Comparison of ENCODE assay signal across 7 cellular contexts in genomic region chr1:180252638-180253536, GRCh38. TPM values are rescaled to one million over a fixed set of nuclear protein-coding genes. Genes with fewer than 3 reads are reported as not detected.
DNase-seq lines count a peak whose midpoint lies in the region; ATAC-seq, FAIRE-seq and TF ChIP-seq lines count a peak whose summit lies in the region.

No MANE protein-coding gene starts in this region.

- H3K4me3 ChIP-seq in mesenchymal stem cell (ENCODE audit: insufficient read depth in 1 of 2, low read depth in 1 of 2, low read length in 2 of 2): no peak overlapping the region

- H3K27ac ChIP-seq in mesenchymal stem cell (ENCODE audit: low read length, poor library complexity, severe bottlenecking): no peak overlapping the region

- TF ChIP-seq POLR2A in GM12892 (IDR thresholded peaks at IDR 0.05; ENCODE audit: low read depth, low read length): no peak

- no peak overlapping the region for H2AFZ ChIP-seq in mesenchymal stem cell (ENCODE audit: low read depth, low read length)

- H3K18ac ChIP-seq in mesenchymal stem cell (ENCODE audit: low read depth in 1 of 2, low read length in 2 of 2): no peak overlapping the region

- H3K14ac ChIP-seq in mesenchymal stem cell (ENCODE audit: low read length in 2 of 2): no peak overlapping the region

- H2BK5ac ChIP-seq in mesenchymal stem cell (ENCODE audit: low read depth, low read length, poor library complexity, severe bottlenecking): no peak overlapping the region

- H4K91ac ChIP-seq in mesenchymal stem cell (ENCODE audit: low read length): no peak overlapping the region

- no peaks in the 10 kb centered on the region for H3K36me3 ChIP-seq in mesenchymal stem cell (ENCODE audit: control insufficient read depth in 1 of 2, insufficient read depth in 2 of 2, low read depth in 1 of 2, low read length in 2 of 2)

- peaks cover 0 to 90% of the 10 kb centered on the region in 2 experiments for H3K27me3 ChIP-seq in mesenchymal stem cell (ENCODE audit: control insufficient read depth in 1 of 2, insufficient read depth in 1 of 2, low read length in 2 of 2)

- no peak overlapping the region for H2BK120ac ChIP-seq in mesenchymal stem cell (ENCODE audit: low read depth, low read length)

- H3K23ac ChIP-seq in mesenchymal stem cell (ENCODE audit: low read length in 2 of 2): no peak overlapping the region

- H3K79me1 ChIP-seq in mesenchymal stem cell (replicated peaks; ENCODE audit: low read length, poor library complexity, severe bottlenecking): no peaks in the 10 kb centered on the region

- DNase-seq in GM12892 (ENCODE audit: insufficient read length) (peak; percentile 63), NCI-H510A (lab: John Stamatoyannopoulos, UW) (peak; percentile 21), dermis blood vessel endothelial cell (peak; percentile 84), mesenchymal stem cell (peak; percentile 61)
- peak; percentile 47 to 61 for DNase-seq in activated CD4-positive, alpha-beta T cell treated with anti-CD3 and anti-CD28 coated beads for 4 hours
- peak; percentile 34 to 55 for DNase-seq in stimulated activated CD8-positive, alpha-beta memory T cell treated with anti-CD3 and anti-CD28 coated beads, Interleukin-7, amount 100 ng/mL, for 48 hours (ENCODE audit: extremely low read depth in 1 of 2, low read depth in 1 of 2)

- no peak overlapping the region for H2BK15ac ChIP-seq in mesenchymal stem cell (ENCODE audit: low read depth, poor library complexity, severe bottlenecking)

- H2AK5ac ChIP-seq in mesenchymal stem cell (ENCODE audit: low read length, severe bottlenecking): no peak overlapping the region

- FAIRE-seq in GM12892 (lab: Jason Lieb, UNC): peak; percentile 87

- H3K9me3 ChIP-seq in mesenchymal stem cell (ENCODE audit: control insufficient read depth, low read length): no peaks in the 10 kb centered on the region

- peaks cover 26% of the 10 kb centered on the region for H3K4me1 ChIP-seq in mesenchymal stem cell (ENCODE audit: control insufficient read depth, insufficient read depth, low read depth, low read length)

- no peak overlapping the region for H2BK12ac ChIP-seq in mesenchymal stem cell (ENCODE audit: low read length in 2 of 2)

- WGBS in mesenchymal stem cell: 50% methylated on average over 12 of the region's 12 CpGs

- H3K4me2 ChIP-seq in mesenchymal stem cell (ENCODE audit: low read length, poor library complexity, severe bottlenecking): no peak overlapping the region

- peak; percentile 79 for ATAC-seq in HG02798 (IDR thresholded peaks at IDR 0.05; ENCODE audit: poor library complexity, unreplicated experiment)

- H3K9ac ChIP-seq in mesenchymal stem cell (ENCODE audit: low read length): no peak overlapping the region

- no peak overlapping the region for H3K4ac ChIP-seq in mesenchymal stem cell (ENCODE audit: low read depth in 1 of 2, low read length in 2 of 2)

- no peak overlapping the region for H4K8ac ChIP-seq in mesenchymal stem cell (ENCODE audit: low read length)

RNA-seq across cellular contexts. Expression of gene LHX4, which starts 22.8 kb away (rescaled TPM):
- 1.3 TPM for polyA plus RNA-seq in GM12892 (2012; ENCODE audit: missing spikeins)
- total RNA-seq in dermis blood vessel endothelial cell: not detected in 2 replicates
- polyA plus RNA-seq in mesenchymal stem cell (2013, experiment 1 of 2): 0.01 TPM
- polyA plus RNA-seq in mesenchymal stem cell (2013, experiment 2 of 2): 0.01 TPM

Comparison
In these comparisons a context has a peak if more than half of its experiments do, and no peak if none do; other contexts are left out.
1. DNase-seq: peak in every context shown above with its lines; median percentile 84 in dermis blood vessel endothelial cell; 63 in GM12892; 61 in mesenchymal stem cell; 54 in activated CD4-positive, alpha-beta T cell treated with anti-CD3 and anti-CD28 coated beads for 4 hours; 44 in stimulated activated CD8-positive, alpha-beta memory T cell treated with anti-CD3 and anti-CD28 coated beads, Interleukin-7, amount 100 ng/mL, for 48 hours; 21 in NCI-H510A.